14 cellular contexts compared by ENCODE assay signal in genomic region chr10:113061054-113061430, GRCh38.
DNase-seq lines count a peak whose midpoint lies in the region; ATAC-seq and TF ChIP-seq lines count a peak whose summit lies in the region.
"Had no signal": no experiment of that assay in that cellular context is flagged by ENCODE, and none has a peak within 500 bp of the region (broad histone marks: within the 10 kb centered on the region; RNA-seq: fewer than 3 reads in every experiment).

No MANE protein-coding gene starts in this region.

- H3K4me3 Mint-ChIP-seq in nephron, result no peak overlapping the region
- H3K4me3 Mint-ChIP-seq: activated naive CD4-positive, alpha-beta T cell treated with anti-CD3 and anti-CD28 coated beads, Interleukin-2, amount 50 U/mL, for 24 hours had no signal

- H3K27me3 ChIP-seq in Panc1 (ENCODE audit: control insufficient read depth, insufficient read depth, low read length) (no peaks in the 10 kb centered on the region), esophagus squamous epithelium (no peaks in the 10 kb centered on the region), thymus (ENCODE audit: control insufficient read depth, insufficient read depth) (no peaks in the 10 kb centered on the region), prostate gland (replicated peaks; ENCODE audit: insufficient read depth) (no peaks in the 10 kb centered on the region)
- H3K27me3 ChIP-seq: foreskin keratinocyte had no signal

- H3K36me3 Mint-ChIP-seq in nephron (ENCODE audit: low read depth), result no peaks in the 10 kb centered on the region
- H3K36me3 Mint-ChIP-seq: activated naive CD4-positive, alpha-beta T cell treated with anti-CD3 and anti-CD28 coated beads, Interleukin-2, amount 50 U/mL, for 24 hours had no signal

- POLR2A ChIA-PET in Panc1 (lab: Charles Lee), result interaction anchor here (0.6 to 0.7 kb wide), 3 partner anchors 18 to 286 kb away, joined by 3 to 6 read pairs (median 5); no protein-coding TSS in a partner anchor

- H3K27me3 Mint-ChIP-seq in nephron (ENCODE audit: low read depth), result no peaks in the 10 kb centered on the region

- TF ChIP-seq POLR2A in esophagus squamous epithelium (IDR thresholded peaks at IDR 0.05), result no peak
- TF ChIP-seq POLR2A in prostate gland (IDR thresholded peaks at IDR 0.05), result no peak

- TF ChIP-seq CTCF in Panc1 (IDR thresholded peaks at IDR 0.05) (no peak), esophagus squamous epithelium (IDR thresholded peaks at IDR 0.05) (no peak), nephron (IDR thresholded peaks at IDR 0.05; ENCODE audit: unreplicated experiment in 3 of 3) (no peak), prostate gland (IDR thresholded peaks at IDR 0.05) (no peak)

- peaks cover 35% of the 10 kb centered on the region for H3K4me1 Mint-ChIP-seq in nephron
- H3K4me1 Mint-ChIP-seq: activated naive CD4-positive, alpha-beta T cell treated with anti-CD3 and anti-CD28 coated beads, Interleukin-2, amount 50 U/mL, for 24 hours had no signal

- H3K4me1 ChIP-seq in Panc1 (ENCODE audit: control insufficient read depth, insufficient read depth, low read length) (peaks cover 85% of the 10 kb centered on the region), esophagus squamous epithelium (peaks cover 19 to 90% (median 30%) of the 10 kb centered on the region in 3 donors), thymus (ENCODE audit: control insufficient read depth, insufficient read depth, low read length) (peaks cover 15% of the 10 kb centered on the region), prostate gland (replicated peaks) (peaks cover 6% of the 10 kb centered on the region)
- H3K4me1 ChIP-seq: foreskin keratinocyte had no signal

- in situ Hi-C loops in Panc1 (cut with HindIII; ENCODE audit: low pct_unique_long_range_greater_than_20kb, low sequenced_read_pairs), result no loop called here

- H3K36me3 ChIP-seq in Panc1 (ENCODE audit: control insufficient read depth, insufficient read depth, low read length) (no peaks in the 10 kb centered on the region), esophagus squamous epithelium (no peaks in the 10 kb centered on the region), thymus (ENCODE audit: control insufficient read depth, insufficient read depth) (peaks cover 2% of the 10 kb centered on the region), prostate gland (no peaks in the 10 kb centered on the region)

- H3K9me3 ChIP-seq in Panc1 (ENCODE audit: control insufficient read depth, insufficient read depth, low read depth, low read length), result no peaks in the 10 kb centered on the region
- H3K9me3 ChIP-seq in esophagus squamous epithelium, result no peaks in the 10 kb centered on the region
- no peaks in the 10 kb centered on the region for H3K9me3 ChIP-seq in thymus (ENCODE audit: control insufficient read depth)
- H3K9me3 ChIP-seq in prostate gland, result no peaks in the 10 kb centered on the region

- H3K4me3 ChIP-seq in Panc1 (ENCODE audit: low read depth in 2 of 2, low read length in 2 of 2) (no peak overlapping the region), esophagus squamous epithelium (peak overlapping the region in 1 of 4 donors; percentile 45), thymus (ENCODE audit: low read length) (no peak overlapping the region), prostate gland (no peak overlapping the region)

- 80 to 92% methylated on average over 6 to 7 of the region's 7 CpGs for WGBS in esophagus squamous epithelium, 2 donors
- 96% methylated on average over 7 of the region's 7 CpGs for WGBS in thymus
- WGBS in prostate gland, result 84% methylated on average over 7 of the region's 7 CpGs

- H3K9me3 Mint-ChIP-seq in nephron, result no peaks in the 10 kb centered on the region
- H3K9me3 Mint-ChIP-seq: activated naive CD4-positive, alpha-beta T cell treated with anti-CD3 and anti-CD28 coated beads, Interleukin-2, amount 50 U/mL, for 24 hours had no signal

- peak overlapping the region in 2 of 3 experiments; percentile 79 to 85 for H3K27ac Mint-ChIP-seq in nephron
- H3K27ac Mint-ChIP-seq: activated naive CD4-positive, alpha-beta T cell treated with anti-CD3 and anti-CD28 coated beads, Interleukin-2, amount 50 U/mL, for 24 hours had no signal

- DNase-seq in Panc1 (ENCODE audit: low read depth, low spot score) (no peak), esophagus squamous epithelium (lab: John Stamatoyannopoulos, UW) (no peak), LoVo (ENCODE audit: low spot score) (no peak), HT-29 (ENCODE audit: low spot score) (no peak), prostate gland (ENCODE audit: low spot score) (no peak)
- DNase-seq: cortex of kidney; foreskin keratinocyte; islet precursor cell; NCI-H1694; stimulated activated CD8-positive, alpha-beta memory T cell treated with anti-CD3 and anti-CD28 coated beads, Interleukin-4, amount 100 ng/mL, for 48 hours had no signal

- intact Hi-C loops in Panc1 (cut with micrococcal nuclease; ENCODE audit: unreplicated experiment), result no loop called here
- intact Hi-C loops in esophagus squamous epithelium (cut with DNase I), result no loop called here
- intact Hi-C loops in prostate gland (cut with DNase I), result no loop called here

- CTCF ChIA-PET in Panc1 (lab: Charles Lee), result interaction anchor here (0.6 kb wide), 1 partner anchor 95 kb away, joined by 9 read pairs; no protein-coding TSS in a partner anchor

- ATAC-seq in Panc1 (no peak), GM18873 (IDR thresholded peaks at IDR 0.05; ENCODE audit: low FRiP score, unreplicated experiment) (no peak)
- ATAC-seq: foreskin keratinocyte had no signal

- H3K27ac ChIP-seq in Panc1 (ENCODE audit: low read length), result peak overlapping the region; percentile 97
- H3K27ac ChIP-seq in esophagus squamous epithelium, result peak overlapping the region; percentile 46 to 88 (median 71)
- H3K27ac ChIP-seq in thymus (ENCODE audit: low read depth), result peak overlapping the region; percentile 80
- peak overlapping the region in 1 of 2 donors; percentile 46 for H3K27ac ChIP-seq in prostate gland
- H3K27ac ChIP-seq: foreskin keratinocyte had no signal

- BruUV-seq in Panc1 (replicated peaks; lab: Mats Ljungman, UMichigan), result no TSS peak
